Comparison of ENCODE assay signal across 24 cellular contexts in the genomic region with DNA sequence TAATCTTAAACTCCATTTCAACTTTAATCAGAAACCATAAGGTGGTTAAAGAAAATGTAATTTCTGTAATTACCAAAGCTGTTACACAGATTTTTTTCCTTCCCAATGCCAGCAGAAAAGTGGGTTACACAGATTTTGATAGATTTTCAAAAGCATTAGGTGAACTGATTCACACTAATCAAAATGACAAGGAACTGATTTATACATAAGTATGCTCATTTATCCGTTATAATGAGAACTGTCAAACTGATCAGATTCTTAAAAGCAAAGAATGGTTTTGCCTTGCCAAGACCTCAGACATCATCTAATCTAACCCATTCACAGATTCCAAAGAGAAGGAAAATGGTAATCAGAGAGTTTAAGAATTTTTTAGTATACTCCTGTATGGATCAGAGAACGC. TPM values are rescaled to one million over a fixed set of nuclear protein-coding genes. Genes with fewer than 3 reads are reported as not detected.
DNase-seq lines count a peak whose midpoint lies in the region; ATAC-seq and TF ChIP-seq lines count a peak whose summit lies in the region.
"Had no signal": no experiment of that assay in that cellular context is flagged by ENCODE, and none has a peak within 500 bp of the region (broad histone marks: within the 10 kb centered on the region; RNA-seq: fewer than 3 reads in every experiment).

No MANE protein-coding gene starts in this region.

- H3K36me3 ChIP-seq in adipocyte (ENCODE audit: control insufficient read depth, insufficient read depth, low read length, severe bottlenecking) (peaks cover 30% of the 10 kb centered on the region), skeletal muscle satellite cell (ENCODE audit: insufficient read depth, low read length) (peaks cover 39% of the 10 kb centered on the region), Caco-2 (ENCODE audit: control insufficient read depth, insufficient read depth, low read length) (no peaks in the 10 kb centered on the region)

- no peaks in the 10 kb centered on the region for H3K27me3 Mint-ChIP-seq in Caco-2 (ENCODE audit: insufficient read depth, unreplicated experiment)
- H3K27me3 Mint-ChIP-seq: activated T-cell treated with anti-CD3 and anti-CD28 coated beads, Interleukin-2, amount 50 U/mL, for 24 hours had no signal

- TF ChIP-seq CTCF in AG04450 (IDR thresholded peaks at IDR 0.05; ENCODE audit: low read depth, low read length), result no peak
- no peak for TF ChIP-seq CTCF in fibroblast of pulmonary artery (IDR thresholded peaks at IDR 0.05; ENCODE audit: low read length, missing control alignments)
- no peak for TF ChIP-seq CTCF in Caco-2 (IDR thresholded peaks at IDR 0.05; ENCODE audit: insufficient read depth in 1 of 2, low read depth in 1 of 2, low read length in 1 of 2, severe bottlenecking in 1 of 2, unreplicated experiment in 1 of 2)

- CTCF ChIA-PET in AG04450 (lab: Charles Lee) (no interaction called here), Caco-2 (lab: Charles Lee) (no interaction called here)

- DNase-seq in AG04450 (ENCODE audit: low read depth, low spot score) (no peak), adipocyte (ENCODE audit: low read depth) (no peak), fibroblast of pulmonary artery (ENCODE audit: low read depth) (no peak), NCI-H146 treated with DMSO at 0.1 percent for 48 hours (lab: John Stamatoyannopoulos, UW; ENCODE audit: unreplicated experiment) (no peak), Caco-2 (no peak), mucosa of gallbladder (ENCODE audit: low spot score) (no peak)
- DNase-seq: activated naive CD4-positive, alpha-beta T cell treated with anti-CD3 and anti-CD28 coated beads for 36 hours; activated T-cell treated with anti-CD3 and anti-CD28 coated beads, Interleukin-2, amount 50 U/mL, for 24 hours; anterior cingulate cortex; erythroblast; GF-D8; H9; lower lobe of right lung; NCI-H1048; NCI-H2029 treated with DMSO at 0.1 percent for 48 hours; NCI-H345; NCI-H82; OCI-M1; SHP77 treated with DMSO at 0.1 percent for 48 hours; stimulated activated CD4-positive, alpha-beta T cell treated with anti-CD3 and anti-CD28 coated beads, Interleukin-4, amount 100 ng/mL, for 24 hours; stimulated activated naive CD4-positive, alpha-beta T cell treated with Interleukin-2 at 50 U/mL for 16 hours had no signal

- H3K9me3 ChIP-seq in AG04450 (ENCODE audit: control insufficient read depth, insufficient read depth, low read length) (no peaks in the 10 kb centered on the region; the same call in 1 of the 2 replicates), adipocyte (ENCODE audit: control insufficient read depth, low read length) (no peaks in the 10 kb centered on the region), skeletal muscle satellite cell (replicated peaks; ENCODE audit: low read length) (no peaks in the 10 kb centered on the region), Caco-2 (no peaks in the 10 kb centered on the region)
- H3K9me3 ChIP-seq: lower lobe of right lung, tibial nerve had no signal

- no peaks in the 10 kb centered on the region for H3K9me3 Mint-ChIP-seq in Caco-2 (ENCODE audit: unreplicated experiment)
- H3K9me3 Mint-ChIP-seq: activated naive CD4-positive, alpha-beta T cell treated with anti-CD3 and anti-CD28 coated beads for 36 hours; activated T-cell treated with anti-CD3 and anti-CD28 coated beads, Interleukin-2, amount 50 U/mL, for 24 hours; H9 had no signal

- H3K27me3 ChIP-seq in AG04450 (ENCODE audit: control insufficient read depth, insufficient read depth, low read length) (no peaks in the 10 kb centered on the region), adipocyte (replicated peaks; ENCODE audit: control insufficient read depth, insufficient read depth, low read length) (no peaks in the 10 kb centered on the region), skeletal muscle satellite cell (ENCODE audit: control insufficient read depth, insufficient read depth, low read length) (no peaks in the 10 kb centered on the region), Caco-2 (replicated peaks; ENCODE audit: control insufficient read depth, insufficient read depth, low read length) (no peaks in the 10 kb centered on the region)
- H3K27me3 ChIP-seq: tibial nerve had no signal

- peaks cover 41% of the 10 kb centered on the region for H3K4me1 ChIP-seq in adipocyte (ENCODE audit: control insufficient read depth, insufficient read depth, low read length)
- H3K4me1 ChIP-seq in skeletal muscle satellite cell (ENCODE audit: control insufficient read depth, insufficient read depth, low read length), result peaks cover 40% of the 10 kb centered on the region
- H3K4me1 ChIP-seq in Caco-2, result no peaks in the 10 kb centered on the region; the same call in 1 of the 2 replicates

- H3K4me2 ChIP-seq in skeletal muscle satellite cell (ENCODE audit: low read length), result peak overlapping the region; percentile 75

- peaks cover 53% of the 10 kb centered on the region for H3K36me3 Mint-ChIP-seq in Caco-2 (ENCODE audit: insufficient read depth, unreplicated experiment)

- H3K4me3 Mint-ChIP-seq in Caco-2 (ENCODE audit: unreplicated experiment), result no peak overlapping the region
- H3K4me3 Mint-ChIP-seq: activated naive CD4-positive, alpha-beta T cell treated with anti-CD3 and anti-CD28 coated beads for 36 hours; activated T-cell treated with anti-CD3 and anti-CD28 coated beads, Interleukin-2, amount 50 U/mL, for 24 hours; H9 had no signal

- peak overlapping the region; percentile 5; the same call in 1 of the 2 replicates for H3K4me3 ChIP-seq in AG04450 (ENCODE audit: low read depth, low read length)
- H3K4me3 ChIP-seq in adipocyte (ENCODE audit: low read length), result peak overlapping the region; percentile 93
- H3K4me3 ChIP-seq in fibroblast of pulmonary artery (replicated peaks; ENCODE audit: low read depth, low read length), result peak overlapping the region; percentile 10
- H3K4me3 ChIP-seq in skeletal muscle satellite cell (ENCODE audit: low read length), result peak overlapping the region; percentile 44
- H3K4me3 ChIP-seq in Caco-2 (ENCODE audit: low read depth, low read length), result no peak overlapping the region
- H3K4me3 ChIP-seq: lower lobe of right lung, tibial nerve had no signal

- BruUV-seq in Caco-2 (replicated peaks; lab: Mats Ljungman, UMichigan), result no TSS peak

- H3K4me1 Mint-ChIP-seq in Caco-2 (ENCODE audit: low read depth, unreplicated experiment), result no peaks in the 10 kb centered on the region

- no peak for ATAC-seq in HG03354 (IDR thresholded peaks at IDR 0.05; ENCODE audit: poor library complexity, severe bottlenecking, unreplicated experiment)
- ATAC-seq: lower lobe of right lung had no signal

- no peak overlapping the region for H3K27ac ChIP-seq in AG04450 (ENCODE audit: low read depth, low read length)
- H3K27ac ChIP-seq: lower lobe of right lung had no signal

- POLR2A ChIA-PET in AG04450 (lab: Yijun Ruan, JAX), result interaction anchor here (0.6 kb wide), 1 partner anchor 37 kb away, joined by 3 read pairs; no protein-coding TSS in a partner anchor
- POLR2A ChIA-PET in Caco-2 (lab: Charles Lee), result no interaction called here

- peak overlapping the region; percentile 78 for H3K9ac ChIP-seq in adipocyte (ENCODE audit: low read length)
- peak overlapping the region; percentile 66 for H3K9ac ChIP-seq in skeletal muscle satellite cell (ENCODE audit: low read depth, low read length)

- intact Hi-C loops in Caco-2 (cut with micrococcal nuclease; ENCODE audit: unreplicated experiment), result no loop called here

- no peak overlapping the region for H3K27ac Mint-ChIP-seq in Caco-2 (ENCODE audit: unreplicated experiment)
- H3K27ac Mint-ChIP-seq: activated naive CD4-positive, alpha-beta T cell treated with anti-CD3 and anti-CD28 coated beads for 36 hours; activated T-cell treated with anti-CD3 and anti-CD28 coated beads, Interleukin-2, amount 50 U/mL, for 24 hours; H9 had no signal

RNA-seq across cellular contexts. Expression of a gene that starts 5.2 kb away (rescaled TPM):
- polyA plus RNA-seq in AG04450 (2011; rRNA removed), result 87.8 and 117 TPM in 2 replicates
- 86.4 and 146 TPM in 2 replicates for polyA minus RNA-seq in AG04450 (2011; rRNA and poly(A)+ RNA removed)
- 214 and 276 TPM in 2 replicates for total RNA-seq in skeletal muscle satellite cell (2012; rRNA removed)
- total RNA-seq in Caco-2 (2022), result 139 and 140 TPM in 2 replicates
- 61.3 TPM for total RNA-seq in mucosa of gallbladder
